ENCODE assay signal across 8 cellular contexts in the genomic region with DNA sequence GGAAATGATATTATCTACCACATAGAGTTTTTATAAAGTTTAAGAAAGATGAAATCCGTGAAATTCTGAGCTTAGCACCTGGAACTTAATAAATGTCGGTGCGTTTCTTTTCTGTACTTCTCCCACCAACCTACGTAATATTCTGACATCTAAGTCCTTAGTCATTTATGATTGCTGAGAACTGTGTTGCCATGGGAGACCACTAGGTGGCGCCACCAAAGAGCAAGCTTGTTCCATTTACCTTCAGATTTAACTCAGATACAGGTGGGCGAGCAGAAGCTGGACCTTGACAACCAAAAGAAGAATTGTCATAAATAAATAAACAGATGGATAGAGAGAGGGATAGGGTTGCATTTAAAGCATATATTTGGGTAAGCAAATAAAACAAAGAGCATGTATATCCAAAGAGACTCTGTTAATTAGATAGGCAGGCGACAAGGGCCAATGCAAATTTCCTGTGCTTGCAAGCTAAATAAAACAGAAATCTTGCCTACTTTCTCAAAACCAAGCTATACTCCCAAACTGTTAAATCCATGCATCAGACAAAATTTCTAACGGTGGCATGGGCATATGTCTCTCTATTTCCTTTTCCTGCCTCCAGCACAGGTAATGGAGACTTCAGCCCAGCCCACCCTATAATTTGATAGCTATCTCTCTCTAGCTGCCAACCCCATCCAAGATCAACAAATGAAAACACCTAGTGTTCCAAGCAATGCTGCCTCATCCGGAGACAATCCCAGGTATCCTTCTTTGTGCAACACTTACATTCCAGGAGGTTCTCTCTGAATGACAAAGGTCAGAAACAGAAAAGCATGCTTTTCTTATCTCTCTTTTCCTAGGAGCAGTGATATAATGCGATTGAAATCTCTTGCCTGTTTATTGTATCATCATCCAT.
A peak's percentile ranks its signal among the peaks of the same experiment; 100 is the strongest.
DNase-seq lines count a peak whose midpoint lies in the region; ATAC-seq and TF ChIP-seq lines count a peak whose summit lies in the region.

No MANE protein-coding gene starts in this region.

- H3K27ac ChIP-seq in A673 (ENCODE audit: low read depth, low read length, poor library complexity, severe bottlenecking), result no peak overlapping the region

- no peaks in the 10 kb centered on the region for H3K9me3 Mint-ChIP-seq in T-helper 2 cell treated with Interferon-gamma antibody and Interleukin-4, amounts not matched to agents 5 μg/mL and 100 μg/mL, for 36 hours
- no peaks in the 10 kb centered on the region for H3K9me3 Mint-ChIP-seq in glutamatergic neuron (ENCODE audit: unreplicated experiment)

- DNase-seq in A673 (ENCODE audit: low spot score), result peak; percentile 57
- DNase-seq in G401 (ENCODE audit: low spot score), result peak; percentile 7
- peak; percentile 11 for DNase-seq in T-helper 2 cell treated with Interferon-gamma antibody and Interleukin-4, amounts not matched to agents 5 μg/mL and 100 μg/mL, for 36 hours (ENCODE audit: low spot score)
- peak; percentile 77 for DNase-seq in glutamatergic neuron
- peak; percentile 23 to 34 for DNase-seq in stimulated activated CD4-positive, alpha-beta T cell treated with anti-CD3 and anti-CD28 coated beads, Interleukin-2, amount 100 ng/mL, for 48 hours
- no peak for DNase-seq in epidermal melanocyte (ENCODE audit: insufficient read length, low spot score)

- ATAC-seq in HG03469 (IDR thresholded peaks at IDR 0.05; ENCODE audit: unreplicated experiment) (peak; percentile 46), HG02759 (IDR thresholded peaks at IDR 0.05; ENCODE audit: unreplicated experiment) (no peak)

- no peaks in the 10 kb centered on the region for H3K36me3 ChIP-seq in A673 (ENCODE audit: insufficient read depth, low read length, poor library complexity, severe bottlenecking)

- no peaks in the 10 kb centered on the region for H3K4me1 ChIP-seq in A673 (ENCODE audit: insufficient read depth, low read length, poor library complexity, severe bottlenecking)

- H3K27me3 ChIP-seq in A673 (replicated peaks; ENCODE audit: insufficient read depth, low read depth, low read length, poor library complexity), result no peaks in the 10 kb centered on the region

- H3K4me3 Mint-ChIP-seq in T-helper 2 cell treated with Interferon-gamma antibody and Interleukin-4, amounts not matched to agents 5 μg/mL and 100 μg/mL, for 36 hours, result no peak overlapping the region
- H3K4me3 Mint-ChIP-seq in glutamatergic neuron (ENCODE audit: unreplicated experiment), result no peak overlapping the region

- no peaks in the 10 kb centered on the region for H3K9me3 ChIP-seq in A673 (ENCODE audit: low read depth, low read length, poor library complexity, severe bottlenecking)

- H3K4me1 Mint-ChIP-seq in T-helper 2 cell treated with Interferon-gamma antibody and Interleukin-4, amounts not matched to agents 5 μg/mL and 100 μg/mL, for 36 hours (ENCODE audit: low read depth), result no peaks in the 10 kb centered on the region
- H3K4me1 Mint-ChIP-seq in glutamatergic neuron (ENCODE audit: low read depth, unreplicated experiment), result no peaks in the 10 kb centered on the region

- H3K27ac Mint-ChIP-seq in T-helper 2 cell treated with Interferon-gamma antibody and Interleukin-4, amounts not matched to agents 5 μg/mL and 100 μg/mL, for 36 hours, result no peak overlapping the region
- no peak overlapping the region for H3K27ac Mint-ChIP-seq in glutamatergic neuron (ENCODE audit: unreplicated experiment)

- BruUV-seq in A673 (replicated peaks; lab: Mats Ljungman, UMichigan), result no TSS peak

- TF ChIP-seq CTCF in A673 (conservative IDR thresholded peaks at IDR 0.05; ENCODE audit: low read depth, low read length) (peak; percentile 97), glutamatergic neuron (IDR thresholded peaks at IDR 0.05; ENCODE audit: partially characterized antibody, unreplicated experiment) (peak; percentile 94)

- intact Hi-C loops in A673 (cut with micrococcal nuclease; ENCODE audit: unreplicated experiment), result loop anchor here (2.0 to 5.0 kb wide), 2 partner anchors 374 to 694 kb away; no protein-coding TSS in a partner anchor

- CTCF ChIA-PET in A673 (lab: Charles Lee), result interaction anchor here (1.4 kb wide), 1 partner anchor 702 kb away, joined by 7 read pairs; no protein-coding TSS in a partner anchor

- POLR2A ChIA-PET in A673 (lab: Charles Lee; ENCODE audit: low non-redundant PET), result no interaction called here

- no peaks in the 10 kb centered on the region for H3K36me3 Mint-ChIP-seq in T-helper 2 cell treated with Interferon-gamma antibody and Interleukin-4, amounts not matched to agents 5 μg/mL and 100 μg/mL, for 36 hours (ENCODE audit: low read depth)
- peaks cover 8% of the 10 kb centered on the region for H3K36me3 Mint-ChIP-seq in glutamatergic neuron (ENCODE audit: unreplicated experiment)

- no peak overlapping the region for H3K4me3 ChIP-seq in A673 (ENCODE audit: low read depth, low read length, poor library complexity, severe bottlenecking)

- no peaks in the 10 kb centered on the region for H3K27me3 Mint-ChIP-seq in T-helper 2 cell treated with Interferon-gamma antibody and Interleukin-4, amounts not matched to agents 5 μg/mL and 100 μg/mL, for 36 hours (ENCODE audit: low read depth)
- peaks cover 2% of the 10 kb centered on the region for H3K27me3 Mint-ChIP-seq in glutamatergic neuron (ENCODE audit: unreplicated experiment)

- in situ Hi-C loops in G401 (cut with HindIII; ENCODE audit: low sequenced_read_pairs), result no loop called here
